In genomic region chr2:20350753-20351554, GRCh38 we compare ENCODE assay signal across 8 cellular contexts. TPM values are rescaled to one million over a fixed set of nuclear protein-coding genes. Genes with fewer than 3 reads are reported as not detected.
DNase-seq lines count a peak whose midpoint lies in the region; ATAC-seq, FAIRE-seq and TF ChIP-seq lines count a peak whose summit lies in the region.

TSS of gene PUM2 (minus strand) at chr2:20350844. CDS start at chr2:20327360, 23,484 bp downstream.

- peak; percentile 93 for TF ChIP-seq POLR2A in NB4 (IDR thresholded peaks at IDR 0.05; ENCODE audit: extremely low read depth, insufficient read length)

- no peak for TF ChIP-seq CTCF in GM06990 (IDR thresholded peaks at IDR 0.05; ENCODE audit: insufficient read depth, low read length, poor library complexity, severe bottlenecking)
- TF ChIP-seq CTCF in NB4 (IDR thresholded peaks at IDR 0.05; ENCODE audit: low read depth, low read length), result no peak

- no peaks in the 10 kb centered on the region for H3K79me1 ChIP-seq in neuronal stem cell (ENCODE audit: low read depth, low read length)

- H2AFZ ChIP-seq in neuronal stem cell (ENCODE audit: low read length), result peak within 1 kb of the TSS; percentile 91

- peak within 1 kb of the TSS; percentile 43 for H2BK15ac ChIP-seq in neuronal stem cell (ENCODE audit: low read length)

- WGBS in neuronal stem cell (ENCODE audit: extremely low coverage in 2 of 2, insufficient read length in 2 of 2, insufficient replicate concordance in 1 of 2), 2 donors, result no CpG with 5 or more reads among the region's 70 CpGs

- peak within 1 kb of the TSS; percentile 98 for H2AK5ac ChIP-seq in neuronal stem cell (ENCODE audit: low read depth, low read length)

- H3K27ac Mint-ChIP-seq in activated naive CD4-positive, alpha-beta T cell treated with anti-CD3 and anti-CD28 coated beads for 36 hours, result peak within 1 kb of the TSS; percentile 90

- no peak within 1 kb of the TSS for H3K4me3 Mint-ChIP-seq in activated naive CD4-positive, alpha-beta T cell treated with anti-CD3 and anti-CD28 coated beads for 36 hours

- peak within 1 kb of the TSS; percentile 99 for H3K23ac ChIP-seq in neuronal stem cell (ENCODE audit: low read depth, low read length, poor library complexity)

- no peak for FAIRE-seq in frontal cortex (lab: Jason Lieb, UNC)

- H2BK120ac ChIP-seq in neuronal stem cell (ENCODE audit: low read depth, low read length), result no peak within 1 kb of the TSS

- H3K9ac ChIP-seq in neuronal stem cell (ENCODE audit: low read depth, low read length, poor library complexity) (peak within 1 kb of the TSS; percentile 100), subcutaneous abdominal adipose tissue (ENCODE audit: low read length in 5 of 5) (peak within 1 kb of the TSS; percentile 79 to 93 (median 89))

- H3K27ac ChIP-seq in neuronal stem cell (replicated peaks; ENCODE audit: low read length) (peak within 1 kb of the TSS; percentile 100), subcutaneous abdominal adipose tissue (ENCODE audit: low read depth, low read length) (peak within 1 kb of the TSS; percentile 92)

- H3K4me2 ChIP-seq in neuronal stem cell (ENCODE audit: insufficient read depth, low read length, poor library complexity, severe bottlenecking), result peak within 1 kb of the TSS; percentile 70

- no peaks in the 10 kb centered on the region for H3K9me3 Mint-ChIP-seq in activated naive CD4-positive, alpha-beta T cell treated with anti-CD3 and anti-CD28 coated beads for 36 hours

- peaks cover 28% of the 10 kb centered on the region for H3K4me1 Mint-ChIP-seq in activated naive CD4-positive, alpha-beta T cell treated with anti-CD3 and anti-CD28 coated beads for 36 hours (ENCODE audit: low read depth)

- H3K9me3 ChIP-seq in neuronal stem cell (replicated peaks in 1 of 2; ENCODE audit: control insufficient read depth in 2 of 2, insufficient read depth in 1 of 2, low read depth in 1 of 2, low read length in 2 of 2) (peaks cover 0 to 5% of the 10 kb centered on the region in 2 donors), subcutaneous abdominal adipose tissue (ENCODE audit: control insufficient read depth in 5 of 5, low read length in 5 of 5) (no peaks in the 10 kb centered on the region)

- H2BK12ac ChIP-seq in neuronal stem cell (ENCODE audit: low read length), result no peak within 1 kb of the TSS

- CTCF ChIA-PET in activated naive CD4-positive, alpha-beta T cell treated with anti-CD3 and anti-CD28 coated beads for 36 hours (lab: Charles Lee), result interaction anchor here (0.9 to 2.8 kb wide), 6 partner anchors 10 to 300 kb away, joined by 3 to 16 read pairs (median 4); partner anchors contain the start of gene HS1BP3

- intact Hi-C loops in activated naive CD4-positive, alpha-beta T cell treated with anti-CD3 and anti-CD28 coated beads for 36 hours (cut with micrococcal nuclease), result loop anchor here (1.0 to 2.0 kb wide), 10 partner anchors 14 to 1790 kb away; partner anchors contain the start of genes HS1BP3, LDAH, RDH14 and RHOB

- peak; percentile 76 for ATAC-seq in HG02571 (IDR thresholded peaks at IDR 0.05; ENCODE audit: unreplicated experiment)

- H3K27me3 ChIP-seq in GM06990 (replicated peaks; ENCODE audit: control insufficient read depth, insufficient read depth, low read length), result no peaks in the 10 kb centered on the region
- no peaks in the 10 kb centered on the region for H3K27me3 ChIP-seq in neuronal stem cell (ENCODE audit: control insufficient read depth in 3 of 3, insufficient read depth in 3 of 3, low read depth in 1 of 3, low read length in 3 of 3)
- no peaks in the 10 kb centered on the region for H3K27me3 ChIP-seq in subcutaneous abdominal adipose tissue (ENCODE audit: control insufficient read depth in 5 of 5, insufficient read depth in 4 of 5, low read length in 5 of 5)

- no peak within 1 kb of the TSS for H4K8ac ChIP-seq in neuronal stem cell (ENCODE audit: low read depth, low read length)

- H3K4me3 ChIP-seq in GM06990 (replicated peaks; ENCODE audit: low read depth, low read length) (peak within 1 kb of the TSS; percentile 93), NB4 (ENCODE audit: low read depth, low read length) (peak within 1 kb of the TSS; percentile 77), neuronal stem cell (ENCODE audit: low read length in 2 of 2) (peak within 1 kb of the TSS; percentile 94 to 100), subcutaneous abdominal adipose tissue (ENCODE audit: low read depth in 1 of 5, low read length in 5 of 5) (peak within 1 kb of the TSS; percentile 89 to 92 (median 90))

- peak; percentile 100 for DNase-seq in GM06990 (ENCODE audit: extremely low read depth, insufficient read length)
- peak; percentile 99 for DNase-seq in NB4 (ENCODE audit: low read depth)
- DNase-seq in SK-N-DZ (ENCODE audit: low spot score), result peak; percentile 95
- DNase-seq in activated naive CD4-positive, alpha-beta T cell treated with anti-CD3 and anti-CD28 coated beads for 36 hours, result peak; percentile 94
- DNase-seq in frontal cortex (ENCODE audit: low spot score in 2 of 2), result peak; percentile 90 to 94
- peak; percentile 97 for DNase-seq in neuronal stem cell (ENCODE audit: low spot score)

- peak within 1 kb of the TSS; percentile 96 for H4K91ac ChIP-seq in neuronal stem cell (ENCODE audit: low read depth, low read length, poor library complexity)

- H3K4me1 ChIP-seq in neuronal stem cell (ENCODE audit: control insufficient read depth in 2 of 2, insufficient read depth in 1 of 2, low read depth in 1 of 2, low read length in 2 of 2), result peaks cover 18 to 21% of the 10 kb centered on the region in 2 donors
- peaks cover 2 to 44% (median 40%) of the 10 kb centered on the region in 5 donors for H3K4me1 ChIP-seq in subcutaneous abdominal adipose tissue (ENCODE audit: control insufficient read depth in 5 of 5, insufficient read depth in 5 of 5, low read length in 5 of 5)

- H3K36me3 ChIP-seq in GM06990 (ENCODE audit: control insufficient read depth, insufficient read depth, low read length) (no peaks in the 10 kb centered on the region; the same call in 1 of the 2 replicates), neuronal stem cell (replicated peaks in 1 of 2; ENCODE audit: control insufficient read depth in 2 of 2, insufficient read depth in 2 of 2, low read length in 2 of 2) (peaks cover 0 to 31% of the 10 kb centered on the region in 2 donors), subcutaneous abdominal adipose tissue (ENCODE audit: control insufficient read depth in 5 of 5, insufficient read depth in 5 of 5, low read length in 5 of 5) (no peaks in the 10 kb centered on the region)

- H2BK5ac ChIP-seq in neuronal stem cell (ENCODE audit: low read length), result peak within 1 kb of the TSS; percentile 99

- H3K18ac ChIP-seq in neuronal stem cell (ENCODE audit: low read length), result peak within 1 kb of the TSS; percentile 100

- H3K4ac ChIP-seq in neuronal stem cell (ENCODE audit: low read length), result peak within 1 kb of the TSS; percentile 97

- H3K14ac ChIP-seq in neuronal stem cell (ENCODE audit: low read length), result no peak within 1 kb of the TSS

- no peaks in the 10 kb centered on the region for H3K27me3 Mint-ChIP-seq in activated naive CD4-positive, alpha-beta T cell treated with anti-CD3 and anti-CD28 coated beads for 36 hours (ENCODE audit: low read depth)

- peaks cover 22% of the 10 kb centered on the region for H3K36me3 Mint-ChIP-seq in activated naive CD4-positive, alpha-beta T cell treated with anti-CD3 and anti-CD28 coated beads for 36 hours (ENCODE audit: low read depth)

RNA-seq across cellular contexts. Expression of gene PUM2, which starts in this region (rescaled TPM):
- 20.8 and 31.6 TPM in 2 replicates for polyA plus RNA-seq in SK-N-DZ (2014; cell fraction: cytosol; rRNA removed)
- polyA plus RNA-seq in SK-N-DZ (2014; cell fraction: nucleus; rRNA removed), result 16.8 and 32.0 TPM in 2 replicates
- total RNA-seq in activated naive CD4-positive, alpha-beta T cell treated with anti-CD3 and anti-CD28 coated beads for 36 hours, result 10 to 100 TPM; 88.4 to 96.8 TPM
- total RNA-seq in frontal cortex, result 118 TPM
- 43.5 TPM for polyA plus RNA-seq in neuronal stem cell (2013, experiment 1 of 2)
- polyA plus RNA-seq in neuronal stem cell (2013, experiment 2 of 2), result 45.1 TPM

Comparison
In these comparisons a context has a peak if more than half of its experiments do, and no peak if none do; other contexts are left out.
1. Peak in every context shown above with its lines: DNase-seq, ATAC-seq, H3K4me3 ChIP-seq and H3K27ac ChIP-seq.